ENCODE assay signal across 9 cellular contexts in the genomic region with DNA sequence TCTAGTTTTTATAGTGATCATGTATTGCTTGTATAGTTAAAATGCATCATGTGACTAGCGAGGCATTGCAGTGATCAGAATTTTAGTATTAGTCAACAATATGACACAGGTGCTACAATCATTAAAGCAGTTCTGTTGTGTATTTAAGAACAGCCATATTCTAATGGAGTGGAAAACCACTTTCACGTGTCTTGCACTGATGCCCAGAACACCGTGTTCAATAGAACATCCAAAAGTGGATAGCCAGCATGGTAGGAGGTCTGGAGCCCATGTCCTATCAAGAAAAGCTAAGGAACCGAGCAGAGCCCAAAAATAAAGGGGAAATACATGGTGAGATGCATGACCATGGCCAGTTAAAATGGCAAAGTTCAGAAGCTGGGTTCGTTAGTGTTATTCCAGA. TPM values are rescaled to one million over a fixed set of nuclear protein-coding genes. Genes with fewer than 3 reads are reported as not detected.
"Had no signal": no experiment of that assay in that cellular context is flagged by ENCODE, and none has a peak within 500 bp of the region (broad histone marks: within the 10 kb centered on the region; RNA-seq: fewer than 3 reads in every experiment).

No MANE protein-coding gene starts in this region.

- H3K27ac Mint-ChIP-seq: GM23338, H9, HFFc6 had no signal

- H3K4me3 Mint-ChIP-seq: GM23338, H9, HFFc6 had no signal

- FAIRE-seq: H1, H54 had no signal

- DNase-seq: GM23248, GOT3, H7, H9, HCEC 1CT, HFFc6 had no signal

- H3K9me3 Mint-ChIP-seq: GM23338, H9 had no signal

RNA-seq across cellular contexts. Expression of gene FGF14, which starts 55.1 kb away (rescaled TPM):
- total RNA-seq: GM23248 had no signal
